ENCODE assay signal across 21 cellular contexts in genomic region chr4:38004887-38005286, GRCh38. TPM values are rescaled to one million over a fixed set of nuclear protein-coding genes. Genes with fewer than 3 reads are reported as not detected.
DNase-seq lines count a peak whose midpoint lies in the region; ATAC-seq, FAIRE-seq and TF ChIP-seq lines count a peak whose summit lies in the region.
"Had no signal": no experiment of that assay in that cellular context is flagged by ENCODE, and none has a peak within 500 bp of the region (broad histone marks: within the 10 kb centered on the region; RNA-seq: fewer than 3 reads in every experiment).

No MANE protein-coding gene starts in this region.

- no peaks in the 10 kb centered on the region for H3K9me3 Mint-ChIP-seq in natural killer cell
- no peaks in the 10 kb centered on the region for H3K9me3 Mint-ChIP-seq in natural killer cell treated with Interleukin-12 subunit alpha and Interleukin-12 subunit beta and Interleukin-15 and Interleukin-18, amount 100 ng/mL, for 72 hours
- H3K9me3 Mint-ChIP-seq: activated CD4-positive, alpha-beta memory T cell treated with anti-CD3 and anti-CD28 coated beads, Interleukin-2, amount 10 ng/mL, durations not matched to agents 7 days and 5 days; activated naive CD4-positive, alpha-beta T cell treated with anti-CD3 and anti-CD28 coated beads, Interleukin-2, amount 50 U/mL, for 72 hours; activated T-cell treated with anti-CD3 and anti-CD28 coated beads, Interleukin-2, amount 50 U/mL, for 4 hours; CD8-positive, alpha-beta memory T cell; stimulated activated naive B cell treated with anti-CD40 and anti-IgM and Interleukin-4, amounts not matched to agents 10 μg/mL and 1 μg/mL and 100 μg/mL, for 72 hours had no signal

- no peak for ATAC-seq in natural killer cell
- ATAC-seq in natural killer cell treated with Interleukin-12 subunit alpha and Interleukin-12 subunit beta and Interleukin-15 and Interleukin-18, amount 100 ng/mL, for 72 hours: no peak
- ATAC-seq: activated naive CD4-positive, alpha-beta T cell treated with anti-CD3 and anti-CD28 coated beads, Interleukin-2, amount 50 U/mL, for 72 hours; activated T-cell treated with anti-CD3 and anti-CD28 coated beads, Interleukin-2, amount 50 U/mL, for 4 hours; stimulated activated naive B cell treated with anti-CD40 and anti-IgM and Interleukin-4, amounts not matched to agents 10 μg/mL and 1 μg/mL and 100 μg/mL, for 72 hours had no signal

- no peak overlapping the region for H3K27ac ChIP-seq in hepatocyte
- peak overlapping the region; percentile 1 to 67 for H3K27ac ChIP-seq in ovary

- H3K27me3 ChIP-seq in hepatocyte: no peaks in the 10 kb centered on the region
- H3K27me3 ChIP-seq in ovary: no peaks in the 10 kb centered on the region

- peaks cover 48 to 56% of the 10 kb centered on the region in 2 donors for H3K4me1 Mint-ChIP-seq in natural killer cell
- H3K4me1 Mint-ChIP-seq in natural killer cell treated with Interleukin-12 subunit alpha and Interleukin-12 subunit beta and Interleukin-15 and Interleukin-18, amount 100 ng/mL, for 72 hours (ENCODE audit: low read depth in 2 of 2): peaks cover 36 to 45% of the 10 kb centered on the region in 2 donors

- no peaks in the 10 kb centered on the region for H3K9me2 ChIP-seq in hepatocyte (replicated peaks; ENCODE audit: insufficient read depth)

- TF ChIP-seq POLR2A in ovary (IDR thresholded peaks at IDR 0.05): no peak

- peaks cover 70% of the 10 kb centered on the region for H3K79me2 ChIP-seq in hepatocyte

- H3K36me3 Mint-ChIP-seq in natural killer cell: no peaks in the 10 kb centered on the region
- H3K36me3 Mint-ChIP-seq in natural killer cell treated with Interleukin-12 subunit alpha and Interleukin-12 subunit beta and Interleukin-15 and Interleukin-18, amount 100 ng/mL, for 72 hours: no peaks in the 10 kb centered on the region
- H3K36me3 Mint-ChIP-seq: activated naive CD4-positive, alpha-beta T cell treated with anti-CD3 and anti-CD28 coated beads, Interleukin-2, amount 50 U/mL, for 72 hours; CD8-positive, alpha-beta memory T cell had no signal

- H4K20me1 ChIP-seq in hepatocyte (ENCODE audit: insufficient read depth, poor library complexity, severe bottlenecking): peaks cover 3% of the 10 kb centered on the region

- DNase-seq in natural killer cell (no peak), hepatocyte (ENCODE audit: low spot score) (no peak), ovary (peak in 2 of 5 donors; percentile 41 to 54), GM20000 (ENCODE audit: low spot score) (no peak), frontal cortex (ENCODE audit: low spot score in 2 of 2) (no peak), D341Med (ENCODE audit: low spot score) (no peak), ecto neural progenitor cell (ENCODE audit: low spot score) (no peak)
- no peak for DNase-seq in natural killer cell treated with Interleukin-12 subunit alpha and Interleukin-12 subunit beta and Interleukin-15 and Interleukin-18, amount 100 ng/mL, for 72 hours (ENCODE audit: low spot score)
- DNase-seq: activated CD4-positive, alpha-beta memory T cell treated with anti-CD3 and anti-CD28 coated beads, Interleukin-2, amount 10 ng/mL, durations not matched to agents 7 days and 5 days; activated T-cell treated with anti-CD3 and anti-CD28 coated beads, Interleukin-2, amount 50 U/mL, for 4 hours; CD8-positive, alpha-beta memory T cell; NCI-H1436 treated with DMSO at 0.1 percent for 48 hours; NCI-H226; NK-92 treated with Interleukin-12 subunit alpha and Interleukin-12 subunit beta, amount 100 ng/mL, for 24 hours; stimulated activated naive B cell treated with anti-CD40 and anti-IgM and Interleukin-4, amounts not matched to agents 10 μg/mL and 1 μg/mL and 100 μg/mL, for 72 hours had no signal

- no peaks in the 10 kb centered on the region for H3K9me3 ChIP-seq in hepatocyte (ENCODE audit: low read depth)
- no peaks in the 10 kb centered on the region for H3K9me3 ChIP-seq in ovary

- no peak overlapping the region for H2AFZ ChIP-seq in hepatocyte

- no peaks in the 10 kb centered on the region for H3K27me3 Mint-ChIP-seq in natural killer cell (ENCODE audit: low read depth in 2 of 2)
- H3K27me3 Mint-ChIP-seq in natural killer cell treated with Interleukin-12 subunit alpha and Interleukin-12 subunit beta and Interleukin-15 and Interleukin-18, amount 100 ng/mL, for 72 hours: no peaks in the 10 kb centered on the region
- H3K27me3 Mint-ChIP-seq: activated CD4-positive, alpha-beta memory T cell treated with anti-CD3 and anti-CD28 coated beads, Interleukin-2, amount 10 ng/mL, durations not matched to agents 7 days and 5 days; CD8-positive, alpha-beta memory T cell; stimulated activated naive B cell treated with anti-CD40 and anti-IgM and Interleukin-4, amounts not matched to agents 10 μg/mL and 1 μg/mL and 100 μg/mL, for 72 hours had no signal

- H3K4me2 ChIP-seq in hepatocyte: peak overlapping the region; percentile 57

- H3K27ac Mint-ChIP-seq in natural killer cell: peak overlapping the region; percentile 24 to 35
- H3K27ac Mint-ChIP-seq in natural killer cell treated with Interleukin-12 subunit alpha and Interleukin-12 subunit beta and Interleukin-15 and Interleukin-18, amount 100 ng/mL, for 72 hours: peak overlapping the region in 1 of 2 donors; percentile 20
- H3K27ac Mint-ChIP-seq: activated CD4-positive, alpha-beta memory T cell treated with anti-CD3 and anti-CD28 coated beads, Interleukin-2, amount 10 ng/mL, durations not matched to agents 7 days and 5 days; activated naive CD4-positive, alpha-beta T cell treated with anti-CD3 and anti-CD28 coated beads, Interleukin-2, amount 50 U/mL, for 72 hours had no signal

- no peak for FAIRE-seq in frontal cortex (lab: Jason Lieb, UNC)
- FAIRE-seq: bronchial epithelial cell, urothelium cell line had no signal

- H3K36me3 ChIP-seq in hepatocyte (replicated peaks; ENCODE audit: insufficient read depth, low read depth): no peaks in the 10 kb centered on the region
- no peaks in the 10 kb centered on the region for H3K36me3 ChIP-seq in ovary

- WGBS in hepatocyte (ENCODE audit: low lambda C conversion rate, missing lambda C conversion rate): 66% methylated on average over 6 of the region's 6 CpGs
- 10 to 28% (median 22%) methylated on average over 6 of the region's 6 CpGs for WGBS in ovary, 3 donors

- intact Hi-C loops in natural killer cell (cut with micrococcal nuclease): no loop called here
- intact Hi-C loops in ovary (cut with DNase I): no loop called here

- H3K4me1 ChIP-seq in hepatocyte (ENCODE audit: insufficient read depth) (peaks cover 35% of the 10 kb centered on the region), ovary (ENCODE audit: insufficient read depth) (peaks cover 12% of the 10 kb centered on the region)

- H3K4me3 Mint-ChIP-seq in natural killer cell: no peak overlapping the region
- H3K4me3 Mint-ChIP-seq in natural killer cell treated with Interleukin-12 subunit alpha and Interleukin-12 subunit beta and Interleukin-15 and Interleukin-18, amount 100 ng/mL, for 72 hours: no peak overlapping the region
- H3K4me3 Mint-ChIP-seq: activated CD4-positive, alpha-beta memory T cell treated with anti-CD3 and anti-CD28 coated beads, Interleukin-2, amount 10 ng/mL, durations not matched to agents 7 days and 5 days; activated T-cell treated with anti-CD3 and anti-CD28 coated beads, Interleukin-2, amount 50 U/mL, for 4 hours; stimulated activated naive B cell treated with anti-CD40 and anti-IgM and Interleukin-4, amounts not matched to agents 10 μg/mL and 1 μg/mL and 100 μg/mL, for 72 hours had no signal

- H3K4me3 ChIP-seq in hepatocyte (no peak overlapping the region), ovary (no peak overlapping the region)

- TF ChIP-seq EP300 in ovary (IDR thresholded peaks at IDR 0.05): no peak

- TF ChIP-seq CTCF in natural killer cell (IDR thresholded peaks at IDR 0.05) (no peak), hepatocyte (IDR thresholded peaks at IDR 0.05; ENCODE audit: poor library complexity) (no peak), ovary (IDR thresholded peaks at IDR 0.05) (no peak), GM20000 (IDR thresholded peaks at IDR 0.05; ENCODE audit: extremely low read depth, missing control alignments) (no peak)

RNA-seq across cellular contexts. Expression of gene PTTG2, which starts 44.7 kb away (rescaled TPM):
- total RNA-seq in natural killer cell (1 to 10 TPM in 2 of 3 donors, under 1 TPM in 1; 0.82 to 1.5 (median 1.2) TPM), hepatocyte (not detected in 2 replicates), ovary (1 to 10 TPM in 1 of 7 donors, under 1 TPM in 5, not detected in 1; 0.31 to 2.3 (median 0.77) TPM), frontal cortex (not detected)
- total RNA-seq in natural killer cell treated with Interleukin-12 subunit alpha and Interleukin-12 subunit beta and Interleukin-15 and Interleukin-18, amount 100 ng/mL, for 72 hours: 1 to 10 TPM; 1.6 to 3.2 TPM
- polyA plus RNA-seq in hepatocyte (not detected in 2 replicates), ovary (under 1 TPM; 0.13 to 0.32 TPM)
- total RNA-seq: activated T-cell treated with anti-CD3 and anti-CD28 coated beads, Interleukin-2, amount 50 U/mL, for 4 hours; bronchial epithelial cell; HT1080; kidney epithelial cell; pulmonary artery endothelial cell had no signal
- polyA plus RNA-seq: CD8-positive, alpha-beta memory T cell had no signal
